In the genomic region with DNA sequence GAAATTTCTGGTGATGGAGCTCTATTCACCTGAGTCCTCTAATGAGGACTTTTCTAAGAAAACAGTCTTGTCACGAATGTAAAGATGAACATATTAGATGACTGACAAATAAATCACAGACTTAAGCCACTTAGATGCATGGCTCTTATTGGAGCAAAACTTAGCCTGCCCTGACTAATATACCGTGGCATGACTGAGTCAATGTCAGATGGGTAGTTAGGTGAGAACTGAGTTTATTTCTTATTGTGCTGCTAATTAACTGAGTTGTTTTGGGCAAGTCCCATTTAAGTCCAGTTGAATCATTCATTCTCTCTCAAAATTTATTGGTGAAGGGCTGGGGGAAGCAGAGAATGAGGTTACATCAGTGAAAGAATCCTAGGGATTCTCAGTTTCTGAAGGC, we compare ENCODE assay signal across 25 cellular contexts.
DNase-seq lines count a peak whose midpoint lies in the region; ATAC-seq, FAIRE-seq and TF ChIP-seq lines count a peak whose summit lies in the region.
"Had no signal": no experiment of that assay in that cellular context is flagged by ENCODE, and none has a peak within 500 bp of the region (broad histone marks: within the 10 kb centered on the region; RNA-seq: fewer than 3 reads in every experiment).

No MANE protein-coding gene starts in this region.

- H3K4me1 ChIP-seq in foreskin keratinocyte: peaks cover 4% of the 10 kb centered on the region
- H3K4me1 ChIP-seq: A549; BE2C; BLaER1 treated with 17β-estradiol and CSF1 and Interleukin-3, amounts not matched to agents 10 nM and 100 nM had no signal

- no peak for FAIRE-seq in bronchial epithelial cell (lab: Jason Lieb, UNC)
- FAIRE-seq: A549, D721Med, GM12878, GM18507, H1 had no signal

- TF ChIP-seq CTCF in bronchial epithelial cell (IDR thresholded peaks at IDR 0.05; ENCODE audit: insufficient read depth, low read length, severe bottlenecking) (no peak), foreskin keratinocyte (conservative IDR thresholded peaks at IDR 0.05) (no peak)

- H3K27me3 ChIP-seq in bronchial epithelial cell (ENCODE audit: control insufficient read depth, insufficient read depth, low read length) (no peaks in the 10 kb centered on the region), foreskin keratinocyte (no peaks in the 10 kb centered on the region)
- H3K27me3 ChIP-seq: BE2C; BLaER1 treated with 17β-estradiol and CSF1 and Interleukin-3, amounts not matched to agents 10 nM and 100 nM had no signal

- ATAC-seq in foreskin keratinocyte: peak; percentile 77
- ATAC-seq in GM18502 (IDR thresholded peaks at IDR 0.05; ENCODE audit: poor library complexity, unreplicated experiment): no peak
- ATAC-seq in GM21825 (IDR thresholded peaks at IDR 0.05; ENCODE audit: unreplicated experiment): no peak
- ATAC-seq: A549, GM12878 had no signal

- no peaks in the 10 kb centered on the region for H3K36me3 ChIP-seq in bronchial epithelial cell (ENCODE audit: control insufficient read depth, insufficient read depth, low read length)
- H3K36me3 ChIP-seq: BE2C; BLaER1 treated with 17β-estradiol and CSF1 and Interleukin-3, amounts not matched to agents 10 nM and 100 nM had no signal

- DNase-seq in bronchial epithelial cell (ENCODE audit: low read depth) (peak; percentile 49), epithelial cell of prostate (ENCODE audit: low read depth, low spot score) (peak; percentile 33), foreskin keratinocyte (peak; percentile 57 to 82), posterior vena cava (ENCODE audit: low spot score) (no peak)
- DNase-seq: 8988T; ACHN; AML-193; BE2C; CD4-positive, alpha-beta T cell; CD8-positive, alpha-beta memory T cell; DMS 273 treated with DMSO at 0.1 percent for 48 hours; DMS79; EL; GDM1; GM23248; H7; HCEC 1CT had no signal

- H3K4me3 ChIP-seq in bronchial epithelial cell (ENCODE audit: low read depth, low read length): no peak overlapping the region
- H3K4me3 ChIP-seq: A549; BLaER1 treated with 17β-estradiol and CSF1 and Interleukin-3, amounts not matched to agents 10 nM and 100 nM; GM12878; GM23248 had no signal

- H3K27ac ChIP-seq in epithelial cell of prostate (peak overlapping the region; percentile 7), foreskin keratinocyte (peak overlapping the region; percentile 50)
- H3K27ac ChIP-seq: A549; BLaER1 treated with 17β-estradiol and CSF1 and Interleukin-3, amounts not matched to agents 10 nM and 100 nM; GM23248 had no signal

- intact Hi-C loops in posterior vena cava (cut with DNase I): no loop called here
